8 cellular contexts compared by ENCODE assay signal in the genomic region with DNA sequence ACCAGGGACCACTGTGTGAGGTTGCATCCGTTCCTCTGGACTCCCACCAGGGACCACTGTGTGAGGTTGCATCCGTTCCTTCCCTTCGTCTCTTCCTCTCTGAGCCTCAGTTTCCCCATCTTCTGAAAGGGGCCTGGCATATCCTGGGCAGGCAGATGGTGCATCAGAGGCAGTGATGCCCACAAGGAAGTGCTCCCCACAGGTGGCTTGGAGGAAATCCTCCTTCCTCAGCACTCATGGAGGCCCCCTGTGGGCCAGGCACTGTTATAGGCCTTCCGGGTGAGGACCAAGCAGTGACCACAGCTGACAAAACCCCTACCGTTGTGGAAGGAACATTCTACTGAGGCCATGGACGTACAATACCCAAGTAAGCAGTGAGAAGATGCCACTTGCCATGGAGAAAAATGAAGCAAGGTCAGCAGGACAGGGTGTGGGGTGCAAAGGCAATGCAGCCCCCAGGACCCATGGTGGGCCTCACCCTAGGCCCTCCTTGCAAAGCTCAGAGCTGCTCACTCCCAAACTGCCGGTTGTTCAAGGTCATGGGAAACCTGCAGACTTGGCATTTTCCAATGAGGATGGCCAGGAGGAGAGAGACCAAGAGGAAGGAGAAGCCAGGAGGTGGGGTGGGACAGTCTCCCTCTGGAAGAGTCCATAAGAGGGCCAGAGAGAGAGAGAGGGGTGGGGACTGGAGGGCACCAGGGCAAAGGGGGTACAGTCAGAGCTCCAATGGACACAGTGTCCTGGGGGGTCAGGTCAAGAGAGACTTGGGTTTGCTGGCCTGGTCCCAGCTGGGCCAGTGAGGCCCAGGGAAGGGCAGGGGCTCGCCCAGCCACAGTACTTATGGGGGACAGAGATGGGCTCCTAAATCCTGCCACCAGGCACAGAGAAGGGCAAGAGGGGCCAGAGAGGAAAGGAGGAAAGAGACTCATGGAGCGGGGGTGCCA. TPM values are rescaled to one million over a fixed set of nuclear protein-coding genes. Genes with fewer than 3 reads are reported as not detected.
DNase-seq lines count a peak whose midpoint lies in the region; ATAC-seq and TF ChIP-seq lines count a peak whose summit lies in the region.

No MANE protein-coding gene starts in this region.

- H3K27ac Mint-ChIP-seq in T-helper 2 cell treated with Interferon-gamma antibody and Interleukin-4, amounts not matched to agents 5 μg/mL and 100 μg/mL, for 36 hours, result peak overlapping the region; percentile 42
- peak overlapping the region in 1 of 2 donors; percentile 52 for H3K27ac Mint-ChIP-seq in T-cell

- peak overlapping the region; percentile 67 to 91 for H3K27ac ChIP-seq in ovary

- peaks cover 3% of the 10 kb centered on the region for H3K36me3 Mint-ChIP-seq in T-helper 2 cell treated with Interferon-gamma antibody and Interleukin-4, amounts not matched to agents 5 μg/mL and 100 μg/mL, for 36 hours (ENCODE audit: low read depth)
- H3K36me3 Mint-ChIP-seq in T-cell, result no peaks in the 10 kb centered on the region

- H3K9me3 Mint-ChIP-seq in T-helper 2 cell treated with Interferon-gamma antibody and Interleukin-4, amounts not matched to agents 5 μg/mL and 100 μg/mL, for 36 hours, result peaks cover 7% of the 10 kb centered on the region
- no peaks in the 10 kb centered on the region for H3K9me3 Mint-ChIP-seq in T-cell

- DNase-seq in T-helper 2 cell treated with Interferon-gamma antibody and Interleukin-4, amounts not matched to agents 5 μg/mL and 100 μg/mL, for 36 hours (ENCODE audit: low spot score), result no peak
- no peak for DNase-seq in T-helper 2 cell
- DNase-seq in T-cell, result no peak
- DNase-seq in fibroblast of mammary gland (ENCODE audit: low read depth), result peak; percentile 50
- peak in 4 of 5 donors; percentile 52 to 68 (median 60) for DNase-seq in ovary
- DNase-seq in HPDE6-E6E7 (ENCODE audit: extremely low spot score), result no peak
- DNase-seq in activated CD4-positive, alpha-beta T cell treated with anti-CD3 and anti-CD28 coated beads for 1 hour, result no peak

- CTCF ChIA-PET in T-cell (lab: Charles Lee), result interaction anchor here (0.6 to 0.7 kb wide), 3 partner anchors 36 to 397 kb away, joined by 3 to 4 read pairs (median 3); no protein-coding TSS in a partner anchor

- POLR2A ChIA-PET in T-cell (lab: Charles Lee), result interaction anchor here in 1 of 2 donors (0.7 kb wide), 1 partner anchor 196 kb away, joined by 4 read pairs; no protein-coding TSS in a partner anchor

- H3K4me3 ChIP-seq in fibroblast of mammary gland (ENCODE audit: control insufficient read depth, low read depth, low read length) (no peak overlapping the region), ovary (peak overlapping the region; percentile 47)

- no peak for TF ChIP-seq POLR2A in ovary (IDR thresholded peaks at IDR 0.05)

- H3K4me3 Mint-ChIP-seq in T-helper 2 cell treated with Interferon-gamma antibody and Interleukin-4, amounts not matched to agents 5 μg/mL and 100 μg/mL, for 36 hours, result peak overlapping the region; percentile 78
- peak overlapping the region; percentile 73 to 81 (median 75) for H3K4me3 Mint-ChIP-seq in T-cell

- intact Hi-C loops in ovary (cut with DNase I), result no loop called here

- TF ChIP-seq EP300 in ovary (IDR thresholded peaks at IDR 0.05), result no peak

- peaks cover 14% of the 10 kb centered on the region for H3K4me1 Mint-ChIP-seq in T-helper 2 cell treated with Interferon-gamma antibody and Interleukin-4, amounts not matched to agents 5 μg/mL and 100 μg/mL, for 36 hours (ENCODE audit: low read depth)
- peaks cover 8 to 15% (median 13%) of the 10 kb centered on the region in 3 donors for H3K4me1 Mint-ChIP-seq in T-cell

- peak; percentile 44 for TF ChIP-seq CTCF in fibroblast of mammary gland (conservative IDR thresholded peaks at IDR 0.05; ENCODE audit: control insufficient read depth, insufficient read depth, low read depth, low read length)
- TF ChIP-seq CTCF in ovary (IDR thresholded peaks at IDR 0.05), result peak in 2 of 3 donors; percentile 26 to 42

- peaks cover 29% of the 10 kb centered on the region for H3K27me3 Mint-ChIP-seq in T-helper 2 cell treated with Interferon-gamma antibody and Interleukin-4, amounts not matched to agents 5 μg/mL and 100 μg/mL, for 36 hours (ENCODE audit: low read depth)
- peaks cover 28 to 35% of the 10 kb centered on the region in 2 donors for H3K27me3 Mint-ChIP-seq in T-cell

- ATAC-seq in T-cell (replicated peaks in 1 of 4) (no peak), GM21381 (IDR thresholded peaks at IDR 0.05; ENCODE audit: unreplicated experiment) (no peak)

- H3K9me3 ChIP-seq in ovary, result no peaks in the 10 kb centered on the region

- no peaks in the 10 kb centered on the region for H3K36me3 ChIP-seq in ovary

- 46 to 53% (median 49%) methylated on average over 9 of the region's 9 CpGs for WGBS in ovary, 3 donors

- no peaks in the 10 kb centered on the region for H3K27me3 ChIP-seq in ovary

- peaks cover 18% of the 10 kb centered on the region for H3K4me1 ChIP-seq in ovary (ENCODE audit: insufficient read depth)

RNA-seq across cellular contexts. Expression of a gene that starts 51.1 kb away (rescaled TPM):
- not detected for total RNA-seq in T-cell
- 1 to 10 TPM in 1 of 7 donors, under 1 TPM in 1, not detected in 5; 0.30 to 1.1 TPM for total RNA-seq in ovary
- polyA plus RNA-seq in ovary, result under 1 TPM in 1 of 2 donors, not detected in 1; 0.07 TPM

RNA-seq across cellular contexts. Expression of a gene that starts 56.2 kb away (rescaled TPM):
- 10 to 100 TPM; 31.0 to 45.0 (median 40.3) TPM for total RNA-seq in T-cell
- 10 to 100 TPM; 11.9 to 29.7 (median 25.3) TPM for total RNA-seq in ovary
- polyA plus RNA-seq in ovary, result 10 to 100 TPM; 11.7 to 33.1 TPM

Comparison
In these comparisons a context has a peak if more than half of its experiments do, and no peak if none do; other contexts are left out.
1. DNase-seq: peak in fibroblast of mammary gland (single experiment) and ovary (4 of 5); none in T-helper 2 cell treated with Interferon-gamma antibody and Interleukin-4, amounts not matched to agents 5 μg/mL and 100 μg/mL, for 36 hours (single experiment), T-helper 2 cell (0 of 5), T-cell (0 of 34), HPDE6-E6E7 (single experiment) and activated CD4-positive, alpha-beta T cell treated with anti-CD3 and anti-CD28 coated beads for 1 hour (single experiment).